Comparison of ENCODE assay signal across 23 cellular contexts in the genomic region with DNA sequence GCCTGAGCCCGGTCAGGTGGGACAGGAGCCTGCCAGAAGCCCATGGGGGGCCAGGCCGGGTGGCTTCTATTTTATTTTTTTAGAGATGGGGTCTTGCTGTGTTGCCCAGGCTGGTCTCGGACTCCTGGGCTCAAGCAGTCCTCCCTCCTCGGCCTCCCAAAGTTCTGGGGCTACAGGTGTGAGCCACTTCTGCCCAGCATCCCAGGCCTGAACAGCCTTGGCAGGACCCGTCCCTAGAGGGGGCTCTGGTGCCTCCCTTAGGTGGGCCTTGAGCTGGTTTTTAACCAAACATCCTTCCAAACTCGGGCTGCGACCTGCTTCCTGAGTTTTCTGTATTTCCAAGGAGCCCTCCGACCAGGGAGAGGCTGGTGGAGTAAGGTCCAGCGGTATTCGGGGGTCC. TPM values are rescaled to one million over a fixed set of nuclear protein-coding genes. Genes with fewer than 3 reads are reported as not detected.
A peak's percentile ranks its signal among the peaks of the same experiment; 100 is the strongest.
DNase-seq lines count a peak whose midpoint lies in the region; ATAC-seq and TF ChIP-seq lines count a peak whose summit lies in the region.
"Had no signal": no experiment of that assay in that cellular context is flagged by ENCODE, and none has a peak within 500 bp of the region (broad histone marks: within the 10 kb centered on the region; RNA-seq: fewer than 3 reads in every experiment).

No MANE protein-coding gene starts in this region.

- H3K9ac ChIP-seq in DND-41 (ENCODE audit: low read depth, low read length) = no peak overlapping the region

- no peak overlapping the region for H3K4me3 Mint-ChIP-seq in chondrocyte (ENCODE audit: unreplicated experiment)
- H3K4me3 Mint-ChIP-seq in T-helper 2 cell treated with Interferon-gamma antibody and Interleukin-4, amounts not matched to agents 5 μg/mL and 100 μg/mL, for 36 hours = no peak overlapping the region
- no peak overlapping the region for H3K4me3 Mint-ChIP-seq in mesothelial cell of epicardium
- H3K4me3 Mint-ChIP-seq: activated naive CD8-positive, alpha-beta T cell treated with anti-CD3 and anti-CD28 coated beads for 36 hours; activated T-helper 17 cell treated with anti-CD3 and anti-CD28 coated beads, Interleukin-2, amount 50 U/mL, for 72 hours; CD8-positive, alpha-beta T cell; nephron progenitor cell; T-cell; type B pancreatic cell had no signal

- peak; percentile 37 for TF ChIP-seq CTCF in DND-41 (IDR thresholded peaks at IDR 0.05; ENCODE audit: borderline replicate concordance, extremely low read depth, low read length, poor library complexity, severe bottlenecking)
- peak; percentile 21 for TF ChIP-seq CTCF in chondrocyte (IDR thresholded peaks at IDR 0.05)
- no peak for TF ChIP-seq CTCF in mesothelial cell of epicardium (IDR thresholded peaks at IDR 0.05; ENCODE audit: unreplicated experiment)

- no peaks in the 10 kb centered on the region for H3K79me2 ChIP-seq in DND-41 (ENCODE audit: insufficient read depth, low read length)

- H4K20me1 ChIP-seq in DND-41 (ENCODE audit: insufficient read depth, low read length) = 0 out of 2 replicates have a peak, but pooled peaks cover 6% of the 10 kb centered on the region

- H3K4me1 ChIP-seq in DND-41 (ENCODE audit: insufficient read depth, low read length) = no peaks in the 10 kb centered on the region

- H3K27me3 ChIP-seq in DND-41 (ENCODE audit: insufficient read depth, low read length, poor library complexity) = no peaks in the 10 kb centered on the region

- peaks cover 1% of the 10 kb centered on the region for H3K36me3 Mint-ChIP-seq in chondrocyte (ENCODE audit: low read depth)
- no peaks in the 10 kb centered on the region for H3K36me3 Mint-ChIP-seq in T-helper 2 cell treated with Interferon-gamma antibody and Interleukin-4, amounts not matched to agents 5 μg/mL and 100 μg/mL, for 36 hours (ENCODE audit: low read depth)
- no peaks in the 10 kb centered on the region for H3K36me3 Mint-ChIP-seq in mesothelial cell of epicardium
- H3K36me3 Mint-ChIP-seq: activated naive CD8-positive, alpha-beta T cell treated with anti-CD3 and anti-CD28 coated beads for 36 hours; T-cell; type B pancreatic cell had no signal

- H3K27me3 Mint-ChIP-seq in chondrocyte (ENCODE audit: low read depth) (peaks cover 8% of the 10 kb centered on the region), mesothelial cell of epicardium (ENCODE audit: low read depth) (peaks cover 68% of the 10 kb centered on the region)
- peaks cover 4% of the 10 kb centered on the region for H3K27me3 Mint-ChIP-seq in T-helper 2 cell treated with Interferon-gamma antibody and Interleukin-4, amounts not matched to agents 5 μg/mL and 100 μg/mL, for 36 hours (ENCODE audit: low read depth)

- peaks cover 15% of the 10 kb centered on the region for H3K4me1 Mint-ChIP-seq in chondrocyte (ENCODE audit: low read depth)
- H3K4me1 Mint-ChIP-seq in T-helper 2 cell treated with Interferon-gamma antibody and Interleukin-4, amounts not matched to agents 5 μg/mL and 100 μg/mL, for 36 hours (ENCODE audit: low read depth) = peaks cover 4% of the 10 kb centered on the region
- peaks cover 9% of the 10 kb centered on the region for H3K4me1 Mint-ChIP-seq in mesothelial cell of epicardium

- no peak for ATAC-seq in DND-41 (ENCODE audit: insufficient read depth, low read depth)
- ATAC-seq in GM21576 (IDR thresholded peaks at IDR 0.05; ENCODE audit: unreplicated experiment) = no peak
- ATAC-seq: activated T-helper 17 cell treated with anti-CD3 and anti-CD28 coated beads, Interleukin-2, amount 50 U/mL, for 72 hours; CD8-positive, alpha-beta T cell; left lung; T-cell had no signal

- no peaks in the 10 kb centered on the region for H3K9me3 ChIP-seq in DND-41 (ENCODE audit: insufficient read depth, low read length, severe bottlenecking)
- H3K9me3 ChIP-seq: left lung had no signal

- no peak overlapping the region for H3K4me3 ChIP-seq in DND-41 (ENCODE audit: low read depth in 1 of 2, low read length in 2 of 2)
- H3K4me3 ChIP-seq: left lung, skin epidermis had no signal

- H3K9me3 Mint-ChIP-seq in chondrocyte (ENCODE audit: low read depth) (no peaks in the 10 kb centered on the region), mesothelial cell of epicardium (no peaks in the 10 kb centered on the region)
- no peaks in the 10 kb centered on the region for H3K9me3 Mint-ChIP-seq in T-helper 2 cell treated with Interferon-gamma antibody and Interleukin-4, amounts not matched to agents 5 μg/mL and 100 μg/mL, for 36 hours
- H3K9me3 Mint-ChIP-seq: activated naive CD8-positive, alpha-beta T cell treated with anti-CD3 and anti-CD28 coated beads for 36 hours; activated T-helper 17 cell treated with anti-CD3 and anti-CD28 coated beads, Interleukin-2, amount 50 U/mL, for 72 hours; CD8-positive, alpha-beta T cell; nephron progenitor cell; T-cell; type B pancreatic cell had no signal

- H3K36me3 ChIP-seq in DND-41 (ENCODE audit: insufficient read depth, low read length) = no peaks in the 10 kb centered on the region

- DNase-seq in 8988T (peak; percentile 98), DND-41 (no peak), HuH-7 (ENCODE audit: low spot score) (peak; percentile 53), chondrocyte (ENCODE audit: low spot score) (no peak), mesothelial cell of epicardium (ENCODE audit: low spot score in 2 of 2, unreplicated experiment in 2 of 2) (no peak)
- no peak for DNase-seq in T-helper 2 cell treated with Interferon-gamma antibody and Interleukin-4, amounts not matched to agents 5 μg/mL and 100 μg/mL, for 36 hours (ENCODE audit: low spot score)
- no peak for DNase-seq in activated CD4-positive, CD25-positive, alpha-beta regulatory T cell treated with anti-CD3 and anti-CD28 coated beads, Interleukin-2, amount 50 U/mL, for 72 hours
- DNase-seq: activated CD4-positive, alpha-beta T cell treated with anti-CD3 and anti-CD28 coated beads for 48 hours; activated naive CD8-positive, alpha-beta T cell treated with anti-CD3 and anti-CD28 coated beads for 36 hours; CD8-positive, alpha-beta T cell; DMS79 treated with DMSO at 0.1 percent for 48 hours; head of caudate nucleus; NCI-H1105 treated with DMSO at 0.1 percent for 48 hours; NCI-H2081 treated with DMSO at 0.1 percent for 48 hours; NCI-H524; nephron progenitor cell; SHP77; T-cell had no signal

- H3K27ac Mint-ChIP-seq in chondrocyte (ENCODE audit: unreplicated experiment) (no peak overlapping the region), mesothelial cell of epicardium (no peak overlapping the region)
- H3K27ac Mint-ChIP-seq in T-helper 2 cell treated with Interferon-gamma antibody and Interleukin-4, amounts not matched to agents 5 μg/mL and 100 μg/mL, for 36 hours = no peak overlapping the region
- H3K27ac Mint-ChIP-seq: activated naive CD8-positive, alpha-beta T cell treated with anti-CD3 and anti-CD28 coated beads for 36 hours; activated T-helper 17 cell treated with anti-CD3 and anti-CD28 coated beads, Interleukin-2, amount 50 U/mL, for 72 hours; CD8-positive, alpha-beta T cell; nephron progenitor cell; T-cell; type B pancreatic cell had no signal

- H3K27ac ChIP-seq in DND-41 (ENCODE audit: low read length) = no peak overlapping the region
- H3K27ac ChIP-seq: left lung, skin epidermis had no signal

- no peak overlapping the region for H2AFZ ChIP-seq in DND-41 (ENCODE audit: low read depth, low read length)

- H3K4me2 ChIP-seq in DND-41 (ENCODE audit: insufficient read depth, low read length) = no peak overlapping the region

RNA-seq across cellular contexts. Expression of gene COMP, which starts 10.5 kb away (rescaled TPM):
- total RNA-seq in chondrocyte (10.6 to 17.2 TPM (median 14.5 TPM) in 3 replicates), mesothelial cell of epicardium (0.16 to 0.31 TPM (median 0.18 TPM) in 3 replicates)
- total RNA-seq: activated naive CD8-positive, alpha-beta T cell treated with anti-CD3 and anti-CD28 coated beads for 36 hours; activated T-helper 17 cell treated with anti-CD3 and anti-CD28 coated beads, Interleukin-2, amount 50 U/mL, for 72 hours; CD8-positive, alpha-beta T cell; T-cell had no signal

RNA-seq across cellular contexts. Expression of gene UPF1, which starts 51.1 kb away (rescaled TPM):
- total RNA-seq in chondrocyte (38.6 to 45.3 TPM (median 40.4 TPM) in 3 replicates), mesothelial cell of epicardium (72.1 to 73.3 TPM (median 73.0 TPM) in 3 replicates)

Comparison
In these comparisons a context has a peak if more than half of its experiments do, and no peak if none do; other contexts are left out.
1. DNase-seq: peak in 8988T (single experiment) and HuH-7 (single experiment); none in DND-41 (single experiment), chondrocyte (single experiment), T-helper 2 cell treated with Interferon-gamma antibody and Interleukin-4, amounts not matched to agents 5 μg/mL and 100 μg/mL, for 36 hours (single experiment), activated CD4-positive, CD25-positive, alpha-beta regulatory T cell treated with anti-CD3 and anti-CD28 coated beads, Interleukin-2, amount 50 U/mL, for 72 hours (single experiment) and mesothelial cell of epicardium (0 of 2).